ENCODE assay signal across 9 cellular contexts in the genomic region with DNA sequence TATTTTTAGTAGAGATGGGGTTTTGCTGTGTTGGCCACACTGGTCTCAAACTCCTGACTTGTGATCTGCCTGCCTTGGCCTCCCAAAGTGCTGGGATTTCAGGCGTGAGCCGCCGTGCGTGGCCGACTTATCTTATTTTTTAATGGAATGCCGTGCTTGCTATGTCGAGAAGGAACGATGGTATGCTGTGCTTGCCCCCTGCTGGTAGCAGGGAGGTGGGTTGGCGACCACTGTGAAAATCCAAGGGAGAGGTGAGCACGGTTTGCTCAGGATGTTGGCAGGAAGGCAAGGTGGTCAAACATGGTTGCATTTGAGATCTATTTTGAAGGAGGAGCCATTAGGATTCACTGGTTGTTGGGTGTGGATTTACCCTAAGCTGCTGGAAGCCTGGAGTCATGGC. TPM values are rescaled to one million over a fixed set of nuclear protein-coding genes. Genes with fewer than 3 reads are reported as not detected.
DNase-seq lines count a peak whose midpoint lies in the region; ATAC-seq and TF ChIP-seq lines count a peak whose summit lies in the region.
"Had no signal": no experiment of that assay in that cellular context is flagged by ENCODE, and none has a peak within 500 bp of the region (broad histone marks: within the 10 kb centered on the region; RNA-seq: fewer than 3 reads in every experiment).

No MANE protein-coding gene starts in this region.

- no peaks in the 10 kb centered on the region for H3K4me1 Mint-ChIP-seq in stimulated activated memory B cell treated with anti-CD40 and anti-IgM and Interleukin-4, amounts not matched to agents 10 μg/mL and 1 μg/mL and 100 μg/mL, for 72 hours

- no peaks in the 10 kb centered on the region for H3K9me3 Mint-ChIP-seq in stimulated activated memory B cell treated with anti-CD40 and anti-IgM and Interleukin-4, amounts not matched to agents 10 μg/mL and 1 μg/mL and 100 μg/mL, for 72 hours

- H3K79me2 ChIP-seq in mesendoderm (ENCODE audit: control insufficient read depth, insufficient read depth, low read length) = no peaks in the 10 kb centered on the region

- no peak overlapping the region for H3K9ac ChIP-seq in mesendoderm (ENCODE audit: low read length)

- no peak overlapping the region for H3K4me2 ChIP-seq in mesendoderm (ENCODE audit: low read length)

- TF ChIP-seq CTCF in body of pancreas (IDR thresholded peaks at IDR 0.05) = peak in 4 of 7 experiments; percentile 23 to 49 (median 27)

- H2BK120ac ChIP-seq in mesendoderm (ENCODE audit: low read depth, low read length) = no peak overlapping the region

- no peak overlapping the region for H2AK5ac ChIP-seq in mesendoderm (ENCODE audit: low read length)

- ATAC-seq in body of pancreas = no peak
- no peak for ATAC-seq in stimulated activated memory B cell treated with anti-CD40 and anti-IgM and Interleukin-4, amounts not matched to agents 10 μg/mL and 1 μg/mL and 100 μg/mL, for 72 hours
- no peak for ATAC-seq in GM18517 (IDR thresholded peaks at IDR 0.05; ENCODE audit: unreplicated experiment)

- H3K27me3 ChIP-seq in body of pancreas = no peaks in the 10 kb centered on the region
- no peaks in the 10 kb centered on the region for H3K27me3 ChIP-seq in mesendoderm (ENCODE audit: insufficient read depth, low read length, poor library complexity)

- 40 to 41% methylated on average over 10 of the region's 10 CpGs for WGBS in body of pancreas, 2 donors
- WGBS in mesendoderm (ENCODE audit: extremely low coverage, insufficient coverage, low lambda C conversion rate) = no CpG with 5 or more reads among the region's 10 CpGs

- H3K9me3 ChIP-seq in body of pancreas = no peaks in the 10 kb centered on the region

- no peaks in the 10 kb centered on the region for H3K36me3 Mint-ChIP-seq in stimulated activated memory B cell treated with anti-CD40 and anti-IgM and Interleukin-4, amounts not matched to agents 10 μg/mL and 1 μg/mL and 100 μg/mL, for 72 hours

- DNase-seq in ELR (ENCODE audit: low read depth) = peak; percentile 10
- peak; percentile 40 for DNase-seq in HT1080 (ENCODE audit: low read depth)
- DNase-seq in body of pancreas = peak in 2 of 4 donors; percentile 16 to 23
- DNase-seq in mesendoderm = peak; percentile 75
- no peak for DNase-seq in HuH-7.5 (ENCODE audit: low spot score)
- DNase-seq: activated gamma-delta T cell treated with Interleukin-2 at 50 U/mL for 16 hours had no signal

- H4K8ac ChIP-seq in mesendoderm (ENCODE audit: low read depth, low read length) = no peak overlapping the region

- H3K4me3 Mint-ChIP-seq in stimulated activated memory B cell treated with anti-CD40 and anti-IgM and Interleukin-4, amounts not matched to agents 10 μg/mL and 1 μg/mL and 100 μg/mL, for 72 hours = no peak overlapping the region

- H3K27ac ChIP-seq in body of pancreas = no peak overlapping the region
- no peak overlapping the region for H3K27ac ChIP-seq in mesendoderm (ENCODE audit: low read depth, low read length)
- H3K27ac ChIP-seq: HL-60 had no signal

- H3K56ac ChIP-seq in mesendoderm (ENCODE audit: low read length) = no peak overlapping the region

- intact Hi-C loops in body of pancreas (cut with DNase I) = no loop called here

- H3K4me3 ChIP-seq in body of pancreas (no peak overlapping the region), mesendoderm (ENCODE audit: low read length) (no peak overlapping the region)

- H4K5ac ChIP-seq in mesendoderm (ENCODE audit: low read length) = no peak overlapping the region

- H3K18ac ChIP-seq in mesendoderm (ENCODE audit: low read length) = no peak overlapping the region

- H3K4me1 ChIP-seq in body of pancreas = no peaks in the 10 kb centered on the region
- no peaks in the 10 kb centered on the region for H3K4me1 ChIP-seq in mesendoderm (ENCODE audit: control insufficient read depth, low read depth, low read length)

- no peaks in the 10 kb centered on the region for H3K36me3 ChIP-seq in body of pancreas (replicated peaks in 1 of 2; ENCODE audit: insufficient read depth in 1 of 2, low read depth in 2 of 2)
- H3K36me3 ChIP-seq in mesendoderm (ENCODE audit: control insufficient read depth, insufficient read depth, low read length) = no peaks in the 10 kb centered on the region

- no peak overlapping the region for H2BK15ac ChIP-seq in mesendoderm (replicated peaks; ENCODE audit: low read depth)

- no peak overlapping the region for H3K4ac ChIP-seq in mesendoderm (ENCODE audit: low read depth, low read length)

- H3K27ac Mint-ChIP-seq in stimulated activated memory B cell treated with anti-CD40 and anti-IgM and Interleukin-4, amounts not matched to agents 10 μg/mL and 1 μg/mL and 100 μg/mL, for 72 hours = no peak overlapping the region

- no peak overlapping the region for H2BK5ac ChIP-seq in mesendoderm (ENCODE audit: low read length)

- H3K79me1 ChIP-seq in mesendoderm (ENCODE audit: low read length) = no peaks in the 10 kb centered on the region

- no peak for TF ChIP-seq POLR2A in body of pancreas (IDR thresholded peaks at IDR 0.05)

- no peak overlapping the region for H3K23ac ChIP-seq in mesendoderm (ENCODE audit: low read length)

- H3K27me3 Mint-ChIP-seq in stimulated activated memory B cell treated with anti-CD40 and anti-IgM and Interleukin-4, amounts not matched to agents 10 μg/mL and 1 μg/mL and 100 μg/mL, for 72 hours = peaks cover 37% of the 10 kb centered on the region

RNA-seq across cellular contexts. Expression of a gene that starts 45.8 kb away (rescaled TPM):
- 76.8 and 86.2 TPM in 2 replicates for total RNA-seq in HT1080 (2014; rRNA removed; shearing (Covaris generic))
- polyA plus RNA-seq in HT1080 (2015; cell fraction: cytosol; rRNA removed) = 91.6 and 98.7 TPM in 2 replicates
- polyA plus RNA-seq in HT1080 (2015; cell fraction: nucleus; rRNA removed) = 138 and 142 TPM in 2 replicates
- total RNA-seq in body of pancreas = 10 to 100 TPM; 19.2 to 34.3 TPM
- 271 TPM for polyA plus RNA-seq in mesendoderm (2013, experiment 1 of 2)
- 269 TPM for polyA plus RNA-seq in mesendoderm (2013, experiment 2 of 2)

RNA-seq across cellular contexts. Expression of a gene that starts 54.2 kb away (rescaled TPM):
- 6.4 and 6.7 TPM in 2 replicates for total RNA-seq in HT1080 (2014; rRNA removed; shearing (Covaris generic))
- 3.9 and 4.9 TPM in 2 replicates for polyA plus RNA-seq in HT1080 (2015; cell fraction: cytosol; rRNA removed)
- polyA plus RNA-seq in HT1080 (2015; cell fraction: nucleus; rRNA removed) = 12.6 and 16.0 TPM in 2 replicates
- 10 to 100 TPM; 81.4 to 93.1 TPM for total RNA-seq in body of pancreas
- 7.9 TPM for polyA plus RNA-seq in mesendoderm (2013, experiment 1 of 2)
- 7.7 TPM for polyA plus RNA-seq in mesendoderm (2013, experiment 2 of 2)

Comparison
In these comparisons a context has a peak if more than half of its experiments do, and no peak if none do; other contexts are left out.
1. RNA of a gene that starts 54.2 kb away (total RNA-seq): 81.4 to 93.1 TPM in body of pancreas; 6.4 to 6.7 TPM in HT1080; every median in the first group is over 10 times any median in the second.